ENCODE assay signal across 19 cellular contexts in genomic region chr12:39435531-39435930, GRCh38.
"Had no signal": no experiment of that assay in that cellular context is flagged by ENCODE, and none has a peak within 500 bp of the region (broad histone marks: within the 10 kb centered on the region; RNA-seq: fewer than 3 reads in every experiment).

No MANE protein-coding gene starts in this region.

- H3K9ac ChIP-seq: parathyroid adenoma had no signal

- H2AFZ ChIP-seq: parathyroid adenoma had no signal

- H3K4me1 ChIP-seq: parathyroid adenoma, prostate gland, transverse colon had no signal

- H3K36me3 ChIP-seq: heart left ventricle, prostate gland, right lobe of liver, stomach, thoracic aorta, transverse colon had no signal

- H3K9me3 ChIP-seq: heart left ventricle, prostate gland, right lobe of liver, stomach, thoracic aorta, transverse colon had no signal

- DNase-seq: dermis blood vessel endothelial cell; heart left ventricle; hypothalamus; kidney glomerular epithelial cell; mesendoderm; naive B cell; right lobe of liver; stimulated activated CD4-positive, alpha-beta T cell treated with anti-CD3 and anti-CD28 coated beads, Interleukin-2, amount 100 ng/mL, for 24 hours; stimulated activated CD4-positive, alpha-beta T cell treated with anti-CD3 and anti-CD28 coated beads, Interleukin-4, amount 100 ng/mL, for 4 hours; stimulated activated naive B cell treated with anti-CD40 and anti-IgM and Interleukin-4, amounts not matched to agents 10 μg/mL and 1 μg/mL and 100 μg/mL, for 72 hours; stomach; substantia nigra; transverse colon had no signal

- H3K27ac ChIP-seq: heart left ventricle, parathyroid adenoma, prostate gland, right lobe of liver, stomach, thoracic aorta, transverse colon had no signal

- ATAC-seq: heart left ventricle; right lobe of liver; stimulated activated naive B cell treated with anti-CD40 and anti-IgM and Interleukin-4, amounts not matched to agents 10 μg/mL and 1 μg/mL and 100 μg/mL, for 72 hours had no signal

- H3K27me3 ChIP-seq: heart left ventricle, right lobe of liver, stomach, transverse colon had no signal

- H3K4me3 ChIP-seq: heart left ventricle, prostate gland, right lobe of liver, stomach, thoracic aorta, transverse colon had no signal

- FAIRE-seq: colon, frontal cortex, islet of Langerhans had no signal
